Comparison of ENCODE assay signal across 34 cellular contexts in genomic region chr5:170252109-170252508, GRCh38. TPM values are rescaled to one million over a fixed set of nuclear protein-coding genes. Genes with fewer than 3 reads are reported as not detected.
DNase-seq lines count a peak whose midpoint lies in the region; ATAC-seq, FAIRE-seq and TF ChIP-seq lines count a peak whose summit lies in the region.
"Had no signal": no experiment of that assay in that cellular context is flagged by ENCODE, and none has a peak within 500 bp of the region (broad histone marks: within the 10 kb centered on the region; RNA-seq: fewer than 3 reads in every experiment).

No MANE protein-coding gene starts in this region.

- CTCF ChIA-PET in Calu3 (lab: Charles Lee): interaction anchor here (1.2 kb wide), 1 partner anchor 26 kb away, joined by 3 read pairs; no protein-coding TSS in a partner anchor

- 82% methylated on average over 3 of the region's 3 CpGs for WGBS in esophagus muscularis mucosa
- 38 to 73% (median 52%) methylated on average over 3 of the region's 3 CpGs for WGBS in small intestine, 3 donors

- H3K4me1 ChIP-seq in esophagus muscularis mucosa (peaks cover 0 to 51% (median 34%) of the 10 kb centered on the region in 4 donors), small intestine (ENCODE audit: control insufficient read depth in 2 of 2, insufficient read depth in 1 of 2, low read depth in 1 of 2, low read length in 1 of 2) (no peaks in the 10 kb centered on the region)
- H3K4me1 ChIP-seq: upper lobe of right lung had no signal

- H3K27me3 ChIP-seq in esophagus muscularis mucosa (no peaks in the 10 kb centered on the region), small intestine (ENCODE audit: control insufficient read depth in 2 of 2, insufficient read depth in 2 of 2, low read length in 2 of 2) (no peaks in the 10 kb centered on the region)
- H3K27me3 ChIP-seq: upper lobe of right lung had no signal

- TF ChIP-seq POLR2A in esophagus muscularis mucosa (IDR thresholded peaks at IDR 0.05; ENCODE audit: low read depth): no peak

- no peak for DNase-seq in T-helper 1 cell
- DNase-seq in stimulated activated naive CD8-positive, alpha-beta T cell treated with anti-CD3 and anti-CD28 coated beads, Interleukin-15, amount 100 ng/mL, for 72 hours: no peak
- peak; percentile 50 for DNase-seq in esophagus muscularis mucosa (ENCODE audit: extremely low spot score)
- DNase-seq in HUDEP-2 (lab: John Stamatoyannopoulos, UW; ENCODE audit: unreplicated experiment in 76 of 76): no peak
- no peak for DNase-seq in Calu3
- DNase-seq in small intestine: no peak
- DNase-seq: 8988T; activated CD4-positive, alpha-beta T cell treated with anti-CD3 and anti-CD28 coated beads, Interleukin-2, amount 10 ng/mL, durations not matched to agents 7 days and 5 days; C1 segment of cervical spinal cord; caudate nucleus; DMS79 treated with DMSO at 0.1 percent for 48 hours; effector CD8-positive, alpha-beta T cell; GDM1; GM23248; NCI-H524 treated with DMSO at 0.1 percent for 48 hours; nephron progenitor cell; Right ventricle myocardium superior; stimulated activated CD4-positive, alpha-beta T cell treated with anti-CD3 and anti-CD28 coated beads, Interleukin-15, amount 100 ng/mL, for 24 hours; stimulated activated CD4-positive, alpha-beta T cell treated with anti-CD3 and anti-CD28 coated beads, Interleukin-4, amount 100 ng/mL, for 4 hours; substantia nigra; T-helper 9 cell; upper lobe of right lung had no signal

- no peak for TF ChIP-seq CTCF in esophagus muscularis mucosa (IDR thresholded peaks at IDR 0.05)
- TF ChIP-seq CTCF in Calu3 (IDR thresholded peaks at IDR 0.05; ENCODE audit: unreplicated experiment): no peak

- intact Hi-C loops in esophagus muscularis mucosa (cut with DNase I) (no loop called here), Calu3 (cut with micrococcal nuclease; ENCODE audit: unreplicated experiment) (no loop called here)

- no peak overlapping the region for H3K4me3 Mint-ChIP-seq in T-helper 1 cell treated with Interleukin-12 subunit alpha and Interleukin-12 subunit beta and Interleukin-4 antibody, amounts not matched to agents 30 μg/mL and 1 μg/mL, for 36 hours
- H3K4me3 Mint-ChIP-seq in stimulated activated naive CD8-positive, alpha-beta T cell treated with anti-CD3 and anti-CD28 coated beads, Interleukin-15, Interleukin-2, amounts not matched to agents 100 ng/mL and 50 ng/mL, for 24 hours: no peak overlapping the region
- no peak overlapping the region for H3K4me3 Mint-ChIP-seq in stimulated activated naive CD8-positive, alpha-beta T cell treated with anti-CD3 and anti-CD28 coated beads, Interleukin-15, amount 100 ng/mL, for 72 hours
- H3K4me3 Mint-ChIP-seq in Calu3 (ENCODE audit: low read depth, unreplicated experiment): no peak overlapping the region
- H3K4me3 Mint-ChIP-seq: activated CD4-positive, alpha-beta T cell treated with anti-CD3 and anti-CD28 coated beads, Interleukin-2, amount 10 ng/mL, durations not matched to agents 7 days and 5 days had no signal

- ATAC-seq in stimulated activated naive CD8-positive, alpha-beta T cell treated with anti-CD3 and anti-CD28 coated beads, Interleukin-15, amount 100 ng/mL, for 72 hours: no peak
- ATAC-seq: left lobe of liver, Panc1, SK-N-SH treated with all-trans-retinoic acid at 6 μM for 48 hours, upper lobe of right lung had no signal

- H3K36me3 ChIP-seq in esophagus muscularis mucosa (peaks cover 0 to 37% (median 5%) of the 10 kb centered on the region in 4 donors), small intestine (ENCODE audit: control insufficient read depth in 2 of 2, insufficient read depth in 2 of 2, low read length in 2 of 2) (no peaks in the 10 kb centered on the region)

- H3K4me3 ChIP-seq in esophagus muscularis mucosa: no peak overlapping the region
- no peak overlapping the region for H3K4me3 ChIP-seq in small intestine (ENCODE audit: low read depth in 1 of 2, low read length in 2 of 2)
- H3K4me3 ChIP-seq: coronary artery, GM23248, upper lobe of right lung had no signal

- H3K9me3 ChIP-seq in esophagus muscularis mucosa (no peaks in the 10 kb centered on the region), small intestine (ENCODE audit: control insufficient read depth, low read depth) (no peaks in the 10 kb centered on the region)
- H3K9me3 ChIP-seq: upper lobe of right lung had no signal

- H3K36me3 Mint-ChIP-seq in T-helper 1 cell treated with Interleukin-12 subunit alpha and Interleukin-12 subunit beta and Interleukin-4 antibody, amounts not matched to agents 30 μg/mL and 1 μg/mL, for 36 hours (ENCODE audit: low read depth): peaks cover 92% of the 10 kb centered on the region
- H3K36me3 Mint-ChIP-seq in stimulated activated naive CD8-positive, alpha-beta T cell treated with anti-CD3 and anti-CD28 coated beads, Interleukin-15, Interleukin-2, amounts not matched to agents 100 ng/mL and 50 ng/mL, for 24 hours (ENCODE audit: low read depth): peaks cover 97% of the 10 kb centered on the region
- peaks cover 7% of the 10 kb centered on the region for H3K36me3 Mint-ChIP-seq in Calu3 (ENCODE audit: insufficient read depth, unreplicated experiment)

- H3K9me3 Mint-ChIP-seq in T-helper 1 cell treated with Interleukin-12 subunit alpha and Interleukin-12 subunit beta and Interleukin-4 antibody, amounts not matched to agents 30 μg/mL and 1 μg/mL, for 36 hours: no peaks in the 10 kb centered on the region
- H3K9me3 Mint-ChIP-seq in stimulated activated naive CD8-positive, alpha-beta T cell treated with anti-CD3 and anti-CD28 coated beads, Interleukin-15, Interleukin-2, amounts not matched to agents 100 ng/mL and 50 ng/mL, for 24 hours: no peaks in the 10 kb centered on the region
- no peaks in the 10 kb centered on the region for H3K9me3 Mint-ChIP-seq in stimulated activated naive CD8-positive, alpha-beta T cell treated with anti-CD3 and anti-CD28 coated beads, Interleukin-15, amount 100 ng/mL, for 72 hours
- no peaks in the 10 kb centered on the region for H3K9me3 Mint-ChIP-seq in Calu3 (ENCODE audit: low read depth, unreplicated experiment)

- H3K27ac ChIP-seq in esophagus muscularis mucosa (replicated peaks in 1 of 4) (peak overlapping the region in 3 of 4 donors; percentile 6 to 46 (median 16)), small intestine (ENCODE audit: low read depth in 1 of 2, low read length in 1 of 2) (no peak overlapping the region)
- H3K27ac ChIP-seq: coronary artery, epithelial cell of prostate, GM23248, KMS-11, upper lobe of right lung had no signal

- FAIRE-seq in small intestine (lab: Jason Lieb, UNC): no peak
- FAIRE-seq: islet of Langerhans had no signal

- H3K4me1 Mint-ChIP-seq in T-helper 1 cell treated with Interleukin-12 subunit alpha and Interleukin-12 subunit beta and Interleukin-4 antibody, amounts not matched to agents 30 μg/mL and 1 μg/mL, for 36 hours (ENCODE audit: low read depth): peaks cover 44% of the 10 kb centered on the region
- H3K4me1 Mint-ChIP-seq in stimulated activated naive CD8-positive, alpha-beta T cell treated with anti-CD3 and anti-CD28 coated beads, Interleukin-15, Interleukin-2, amounts not matched to agents 100 ng/mL and 50 ng/mL, for 24 hours (ENCODE audit: low read depth): peaks cover 58% of the 10 kb centered on the region
- peaks cover 74% of the 10 kb centered on the region for H3K4me1 Mint-ChIP-seq in stimulated activated naive CD8-positive, alpha-beta T cell treated with anti-CD3 and anti-CD28 coated beads, Interleukin-15, amount 100 ng/mL, for 72 hours
- H3K4me1 Mint-ChIP-seq in Calu3 (ENCODE audit: low read depth, unreplicated experiment): peaks cover 63% of the 10 kb centered on the region

- no TSS peak for BruUV-seq in Calu3 (replicated peaks; lab: Mats Ljungman, UMichigan)

- peak overlapping the region; percentile 26 for H3K27ac Mint-ChIP-seq in T-helper 1 cell treated with Interleukin-12 subunit alpha and Interleukin-12 subunit beta and Interleukin-4 antibody, amounts not matched to agents 30 μg/mL and 1 μg/mL, for 36 hours
- peak overlapping the region; percentile 29 for H3K27ac Mint-ChIP-seq in stimulated activated naive CD8-positive, alpha-beta T cell treated with anti-CD3 and anti-CD28 coated beads, Interleukin-15, Interleukin-2, amounts not matched to agents 100 ng/mL and 50 ng/mL, for 24 hours
- peak overlapping the region in 1 of 2 donors; percentile 59 for H3K27ac Mint-ChIP-seq in stimulated activated naive CD8-positive, alpha-beta T cell treated with anti-CD3 and anti-CD28 coated beads, Interleukin-15, amount 100 ng/mL, for 72 hours
- H3K27ac Mint-ChIP-seq in Calu3 (ENCODE audit: unreplicated experiment): no peak overlapping the region
- H3K27ac Mint-ChIP-seq: activated CD4-positive, alpha-beta T cell treated with anti-CD3 and anti-CD28 coated beads, Interleukin-2, amount 10 ng/mL, durations not matched to agents 7 days and 5 days; activated T-helper 2 cell treated with anti-CD3 and anti-CD28 coated beads, Interferon-gamma antibody, Interleukin-2, Interleukin-4, amounts not matched to agents 10 μg/mL and 5 μg/mL and 100 μg/mL, durations not matched to agents 14 hours and 24 hours and 36 hours; nephron progenitor cell had no signal

- TF ChIP-seq EP300 in esophagus muscularis mucosa (IDR thresholded peaks at IDR 0.05): no peak

- H3K27me3 Mint-ChIP-seq in T-helper 1 cell treated with Interleukin-12 subunit alpha and Interleukin-12 subunit beta and Interleukin-4 antibody, amounts not matched to agents 30 μg/mL and 1 μg/mL, for 36 hours (ENCODE audit: low read depth): no peaks in the 10 kb centered on the region
- no peaks in the 10 kb centered on the region for H3K27me3 Mint-ChIP-seq in stimulated activated naive CD8-positive, alpha-beta T cell treated with anti-CD3 and anti-CD28 coated beads, Interleukin-15, Interleukin-2, amounts not matched to agents 100 ng/mL and 50 ng/mL, for 24 hours
- no peaks in the 10 kb centered on the region for H3K27me3 Mint-ChIP-seq in stimulated activated naive CD8-positive, alpha-beta T cell treated with anti-CD3 and anti-CD28 coated beads, Interleukin-15, amount 100 ng/mL, for 72 hours
- no peaks in the 10 kb centered on the region for H3K27me3 Mint-ChIP-seq in Calu3 (ENCODE audit: unreplicated experiment)
- H3K27me3 Mint-ChIP-seq: activated CD4-positive, alpha-beta T cell treated with anti-CD3 and anti-CD28 coated beads, Interleukin-2, amount 10 ng/mL, durations not matched to agents 7 days and 5 days had no signal

RNA-seq across cellular contexts. Expression of gene C5orf58, which starts 19.3 kb away (rescaled TPM):
- total RNA-seq in esophagus muscularis mucosa: 1 to 10 TPM in 1 of 4 donors, not detected in 3; 6.5 TPM
- total RNA-seq in Calu3 (2022): not detected in 2 replicates
- not detected for polyA plus RNA-seq in small intestine
- total RNA-seq: activated CD4-positive, alpha-beta T cell treated with anti-CD3 and anti-CD28 coated beads, Interleukin-2, amount 10 ng/mL, durations not matched to agents 7 days and 5 days; activated T-helper 2 cell treated with anti-CD3 and anti-CD28 coated beads, Interferon-gamma antibody, Interleukin-2, Interleukin-4, amounts not matched to agents 10 μg/mL and 5 μg/mL and 100 μg/mL, durations not matched to agents 14 hours and 24 hours and 36 hours; glomerular endothelial cell; GM23248; left lobe of liver; osteocyte; upper lobe of right lung had no signal
- polyA plus RNA-seq: GM23248 had no signal

RNA-seq across cellular contexts. Expression of gene LCP2, which starts 45.5 kb away (rescaled TPM):
- total RNA-seq in esophagus muscularis mucosa (10 to 100 TPM in 2 of 4 donors, 1 to 10 TPM in 2; 6.8 to 20.4 (median 9.0) TPM), Calu3 (2022) (not detected in 2 replicates)
- 1 to 10 TPM; 2.9 to 9.2 (median 6.4) TPM for polyA plus RNA-seq in small intestine
- total RNA-seq: GM23248, osteocyte had no signal
- polyA plus RNA-seq: GM23248 had no signal

Comparison
In these comparisons a context has a peak if more than half of its experiments do, and no peak if none do; other contexts are left out.
1. H3K27ac ChIP-seq: peak in esophagus muscularis mucosa (3 of 4); none in small intestine (0 of 2).